In genomic region chrX:136819026-136819425, GRCh38 we compare ENCODE assay signal across 22 cellular contexts.
"Had no signal": no experiment of that assay in that cellular context is flagged by ENCODE, and none has a peak within 500 bp of the region (broad histone marks: within the 10 kb centered on the region; RNA-seq: fewer than 3 reads in every experiment).

No MANE protein-coding gene starts in this region.

- H3K27me3 Mint-ChIP-seq: activated B cell treated with CpG ODN at 0.5 μM for 24 hours; activated CD8-positive, alpha-beta T cell treated with anti-CD3 and anti-CD28 coated beads for 36 hours; activated naive CD8-positive, alpha-beta T cell treated with anti-CD3 and anti-CD28 coated beads, Interleukin-2, amount 10 ng/mL, durations not matched to agents 7 days and 5 days; activated T-helper 17 cell treated with anti-CD3 and anti-CD28 coated beads, Interleukin-2, amount 50 U/mL, for 72 hours; naive B cell; progenitor cell of endocrine pancreas had no signal

- H3K4me1 Mint-ChIP-seq: activated B cell treated with CpG ODN at 0.5 μM for 24 hours; activated T-helper 17 cell treated with anti-CD3 and anti-CD28 coated beads, Interleukin-2, amount 50 U/mL, for 72 hours; naive B cell; neural crest cell had no signal

- DNase-seq: activated B cell treated with CpG ODN at 0.5 μM for 24 hours; activated CD4-positive, alpha-beta T cell treated with anti-CD3 and anti-CD28 coated beads for 4 hours; activated CD8-positive, alpha-beta T cell treated with anti-CD3 and anti-CD28 coated beads for 36 hours; activated naive CD4-positive, alpha-beta T cell treated with Interleukin-2 at 50 U/mL for 16 hours; activated naive CD8-positive, alpha-beta T cell treated with anti-CD3 and anti-CD28 coated beads, Interleukin-2, amount 10 ng/mL, durations not matched to agents 7 days and 5 days; activated T-cell treated with anti-CD3 and anti-CD28 coated beads, Interleukin-2, amount 50 U/mL, for 1 hour; dorsolateral prefrontal cortex; foreskin melanocyte; glutamatergic neuron; hippocampal formation; islet precursor cell; naive B cell; stimulated activated naive CD8-positive, alpha-beta T cell treated with anti-CD3 and anti-CD28 coated beads, Interleukin-15, Interleukin-2, amounts not matched to agents 100 U/mL and 50 U/mL, for 24 hours; substantia nigra; tibial artery had no signal

- H3K27ac ChIP-seq: body of pancreas, dorsolateral prefrontal cortex, epithelial cell of prostate, tibial artery had no signal

- ATAC-seq: activated CD8-positive, alpha-beta T cell treated with anti-CD3 and anti-CD28 coated beads for 36 hours; activated T-helper 17 cell treated with anti-CD3 and anti-CD28 coated beads, Interleukin-2, amount 50 U/mL, for 72 hours; body of pancreas; left lobe of liver; stimulated activated naive CD8-positive, alpha-beta T cell treated with anti-CD3 and anti-CD28 coated beads, Interleukin-15, Interleukin-2, amounts not matched to agents 100 U/mL and 50 U/mL, for 24 hours had no signal

- H3K27me3 ChIP-seq: body of pancreas, tibial artery had no signal

- H3K4me3 ChIP-seq: body of pancreas, dorsolateral prefrontal cortex, tibial artery had no signal

- H3K9me3 ChIP-seq: body of pancreas, tibial artery had no signal

- H3K4me3 Mint-ChIP-seq: activated B cell treated with CpG ODN at 0.5 μM for 24 hours; activated CD8-positive, alpha-beta T cell treated with anti-CD3 and anti-CD28 coated beads for 36 hours; activated naive CD8-positive, alpha-beta T cell treated with anti-CD3 and anti-CD28 coated beads, Interleukin-2, amount 10 ng/mL, durations not matched to agents 7 days and 5 days; activated T-helper 17 cell treated with anti-CD3 and anti-CD28 coated beads, Interleukin-2, amount 50 U/mL, for 72 hours; naive B cell; neural crest cell; T-helper 1 cell treated with Interleukin-12 subunit alpha and Interleukin-12 subunit beta and Interleukin-4 antibody, amounts not matched to agents 30 μg/mL and 1 μg/mL, for 36 hours had no signal

- H3K9me3 Mint-ChIP-seq: activated B cell treated with CpG ODN at 0.5 μM for 24 hours; activated CD8-positive, alpha-beta T cell treated with anti-CD3 and anti-CD28 coated beads for 36 hours; activated naive CD8-positive, alpha-beta T cell treated with anti-CD3 and anti-CD28 coated beads, Interleukin-2, amount 10 ng/mL, durations not matched to agents 7 days and 5 days; activated T-helper 17 cell treated with anti-CD3 and anti-CD28 coated beads, Interleukin-2, amount 50 U/mL, for 72 hours; naive B cell; T-helper 1 cell treated with Interleukin-12 subunit alpha and Interleukin-12 subunit beta and Interleukin-4 antibody, amounts not matched to agents 30 μg/mL and 1 μg/mL, for 36 hours had no signal

- H3K4me1 ChIP-seq: body of pancreas, tibial artery had no signal

- H3K27ac Mint-ChIP-seq: activated B cell treated with CpG ODN at 0.5 μM for 24 hours; activated CD8-positive, alpha-beta T cell treated with anti-CD3 and anti-CD28 coated beads for 36 hours; activated naive CD8-positive, alpha-beta T cell treated with anti-CD3 and anti-CD28 coated beads, Interleukin-2, amount 10 ng/mL, durations not matched to agents 7 days and 5 days; activated T-helper 17 cell treated with anti-CD3 and anti-CD28 coated beads, Interleukin-2, amount 50 U/mL, for 72 hours; naive B cell; T-helper 1 cell treated with Interleukin-12 subunit alpha and Interleukin-12 subunit beta and Interleukin-4 antibody, amounts not matched to agents 30 μg/mL and 1 μg/mL, for 36 hours had no signal
